In genomic region chr3:194396897-194397756, GRCh38 we compare ENCODE assay signal across 10 cellular contexts. TPM values are rescaled to one million over a fixed set of nuclear protein-coding genes. Genes with fewer than 3 reads are reported as not detected.
DNase-seq lines count a peak whose midpoint lies in the region; ATAC-seq and TF ChIP-seq lines count a peak whose summit lies in the region.
"Had no signal": no experiment of that assay in that cellular context is flagged by ENCODE, and none has a peak within 500 bp of the region (broad histone marks: within the 10 kb centered on the region; RNA-seq: fewer than 3 reads in every experiment).

No MANE protein-coding gene starts in this region.

- TF ChIP-seq CTCF in left ventricle myocardium inferior (IDR thresholded peaks at IDR 0.05; ENCODE audit: borderline replicate concordance) = no peak

- CTCF ChIA-PET in activated CD8-positive, alpha-beta memory T cell treated with anti-CD3 and anti-CD28 coated beads, Interleukin-2, amount 10 ng/mL, durations not matched to agents 7 days and 5 days (lab: Charles Lee) = interaction anchor here (1.0 to 4.4 kb wide), 13 partner anchors 9 to 616 kb away, joined by 3 to 26 read pairs (median 4); partner anchors contain the start of gene LSG1

- no peaks in the 10 kb centered on the region for H3K36me3 ChIP-seq in left ventricle myocardium inferior

- no peaks in the 10 kb centered on the region for H3K36me3 Mint-ChIP-seq in activated CD8-positive, alpha-beta memory T cell treated with anti-CD3 and anti-CD28 coated beads, Interleukin-2, amount 10 ng/mL, durations not matched to agents 7 days and 5 days

- H3K9me3 Mint-ChIP-seq in activated CD8-positive, alpha-beta memory T cell treated with anti-CD3 and anti-CD28 coated beads, Interleukin-2, amount 10 ng/mL, durations not matched to agents 7 days and 5 days (ENCODE audit: low read depth) = no peaks in the 10 kb centered on the region

- H3K27me3 Mint-ChIP-seq in activated CD8-positive, alpha-beta memory T cell treated with anti-CD3 and anti-CD28 coated beads, Interleukin-2, amount 10 ng/mL, durations not matched to agents 7 days and 5 days = peaks cover 54% of the 10 kb centered on the region

- peak; percentile 56 for DNase-seq in activated CD8-positive, alpha-beta memory T cell treated with anti-CD3 and anti-CD28 coated beads, Interleukin-2, amount 10 ng/mL, durations not matched to agents 7 days and 5 days
- DNase-seq in left ventricle myocardium inferior = no peak
- peak; percentile 22 for DNase-seq in stimulated activated naive CD4-positive, alpha-beta T cell treated with Interleukin-2 at 50 U/mL for 16 hours (lab: John Stamatoyannopoulos, UW)
- DNase-seq in NCI-H2196 treated with DMSO at 0.1 percent for 48 hours (lab: John Stamatoyannopoulos, UW; ENCODE audit: unreplicated experiment) = no peak
- DNase-seq in occipital lobe (lab: John Stamatoyannopoulos, UW) = no peak
- no peak for DNase-seq in medulla oblongata (ENCODE audit: extremely low spot score)

- peaks cover 21% of the 10 kb centered on the region for H3K4me1 ChIP-seq in left ventricle myocardium inferior

- no peak overlapping the region for H3K27ac ChIP-seq in left ventricle myocardium inferior (replicated peaks)

- peaks cover 80% of the 10 kb centered on the region for H3K27me3 ChIP-seq in left ventricle myocardium inferior (ENCODE audit: low read depth)

- no peaks in the 10 kb centered on the region for H3K9me3 ChIP-seq in left ventricle myocardium inferior (replicated peaks)

- H3K4me3 ChIP-seq in left ventricle myocardium inferior = peak overlapping the region; percentile 54

- H3K4me1 Mint-ChIP-seq in activated CD8-positive, alpha-beta memory T cell treated with anti-CD3 and anti-CD28 coated beads, Interleukin-2, amount 10 ng/mL, durations not matched to agents 7 days and 5 days = peaks cover 51% of the 10 kb centered on the region

- ATAC-seq in HG02973 (IDR thresholded peaks at IDR 0.05; ENCODE audit: unreplicated experiment) = peak; percentile 43
- ATAC-seq in activated CD8-positive, alpha-beta memory T cell treated with anti-CD3 and anti-CD28 coated beads, Interleukin-2, amount 10 ng/mL, durations not matched to agents 7 days and 5 days = peak; percentile 51
- ATAC-seq in GM21717 (IDR thresholded peaks at IDR 0.05; ENCODE audit: unreplicated experiment) = no peak

- H3K27ac Mint-ChIP-seq in activated CD8-positive, alpha-beta memory T cell treated with anti-CD3 and anti-CD28 coated beads, Interleukin-2, amount 10 ng/mL, durations not matched to agents 7 days and 5 days = peak overlapping the region; percentile 54

- intact Hi-C loops in left ventricle myocardium inferior (cut with micrococcal nuclease) = no loop called here

- peak overlapping the region; percentile 69 for H3K4me3 Mint-ChIP-seq in activated CD8-positive, alpha-beta memory T cell treated with anti-CD3 and anti-CD28 coated beads, Interleukin-2, amount 10 ng/mL, durations not matched to agents 7 days and 5 days

RNA-seq across cellular contexts. Expression of gene GP5, which starts 1.9 kb away (rescaled TPM):
- total RNA-seq in activated CD8-positive, alpha-beta memory T cell treated with anti-CD3 and anti-CD28 coated beads, Interleukin-2, amount 10 ng/mL, durations not matched to agents 7 days and 5 days = under 1 TPM; 0.28 to 0.53 TPM
- total RNA-seq in left ventricle myocardium inferior (not detected), occipital lobe (not detected)
- total RNA-seq: glomerular endothelial cell had no signal

RNA-seq across cellular contexts. Expression of gene LRRC15, which starts 27.6 kb away (rescaled TPM):
- not detected for total RNA-seq in activated CD8-positive, alpha-beta memory T cell treated with anti-CD3 and anti-CD28 coated beads, Interleukin-2, amount 10 ng/mL, durations not matched to agents 7 days and 5 days
- total RNA-seq in left ventricle myocardium inferior (0.14 TPM), occipital lobe (not detected)
- total RNA-seq: glomerular endothelial cell had no signal

RNA-seq across cellular contexts. Expression of gene CPN2, which starts 46.0 kb away (rescaled TPM):
- not detected for total RNA-seq in activated CD8-positive, alpha-beta memory T cell treated with anti-CD3 and anti-CD28 coated beads, Interleukin-2, amount 10 ng/mL, durations not matched to agents 7 days and 5 days
- 2.4 TPM for total RNA-seq in left ventricle myocardium inferior
- total RNA-seq in occipital lobe = not detected
- total RNA-seq: glomerular endothelial cell, LHCN-M2 had no signal

Comparison
In these comparisons a context has a peak if more than half of its experiments do, and no peak if none do; other contexts are left out.
1. DNase-seq: peak in activated CD8-positive, alpha-beta memory T cell treated with anti-CD3 and anti-CD28 coated beads, Interleukin-2, amount 10 ng/mL, durations not matched to agents 7 days and 5 days (single experiment) and stimulated activated naive CD4-positive, alpha-beta T cell treated with Interleukin-2 at 50 U/mL for 16 hours (single experiment); none in left ventricle myocardium inferior (single experiment), NCI-H2196 treated with DMSO at 0.1 percent for 48 hours (single experiment), occipital lobe (single experiment) and medulla oblongata (single experiment).